ENCODE assay signal across 1 cellular context in genomic region chr2:27582695-27583389, GRCh38.
TF ChIP-seq lines count a peak whose summit lies in the region.

ZNF512 (plus strand) TSS chr2:27583042; CDS start chr2:27583113, 71 bp downstream.

TF ChIP-seq in K562, 482 proteins besides CTCF, POLR2A, EP300 and RAD21 (continued from another document and continues in another):
- TF ChIP-seq CUX1 (CRISPR knock-in tag; IDR thresholded peaks at IDR 0.05): no peak
- TF ChIP-seq ATF1 (CRISPR knock-in tag; IDR thresholded peaks at IDR 0.05): no peak
- peak; percentile 67 for TF ChIP-seq ATF1 (tag; IDR thresholded peaks at IDR 0.05)
- TF ChIP-seq ZNF407 (IDR thresholded peaks at IDR 0.05; ENCODE audit: low read depth): no peak
- no peak for TF ChIP-seq ZNF133 (CRISPR knock-in tag; IDR thresholded peaks at IDR 0.05)
- no peak for TF ChIP-seq HNRNPK (IDR thresholded peaks at IDR 0.05; ENCODE audit: low read depth, low read length, poor library complexity, severe bottlenecking)
- TF ChIP-seq SUPT5H (IDR thresholded peaks at IDR 0.05): peak; percentile 89
- no peak for TF ChIP-seq RBM25 (IDR thresholded peaks at IDR 0.05; ENCODE audit: low read depth, low read length, severe bottlenecking)
- no peak for TF ChIP-seq ZZZ3 (IDR thresholded peaks at IDR 0.05)
- no peak for TF ChIP-seq TARDBP (IDR thresholded peaks at IDR 0.05)
- TF ChIP-seq CREB3L1 (IDR thresholded peaks at IDR 0.05; ENCODE audit: borderline replicate concordance, low read depth): 0 out of 2 replicates have a peak, but pooled peaks have one; percentile 36
- TF ChIP-seq RBM14 (IDR thresholded peaks at IDR 0.05; ENCODE audit: borderline replicate concordance, insufficient read depth, low read depth, low read length): no peak
- TF ChIP-seq NRF1 (conservative IDR thresholded peaks at IDR 0.05 in 1 of 2, IDR thresholded peaks at IDR 0.05 in 1 of 2): peak; percentile 34 to 50; a peak in 2 of 4 replicates
- no peak for TF ChIP-seq ZNF57 (CRISPR knock-in tag; IDR thresholded peaks at IDR 0.05)
- TF ChIP-seq CCNT2 (IDR thresholded peaks at IDR 0.05; ENCODE audit: borderline replicate concordance, extremely low read depth, insufficient read length, low read depth, low read length): peak; percentile 39
- TF ChIP-seq KLF10 (CRISPR knock-in tag; IDR thresholded peaks at IDR 0.05): no peak
- TF ChIP-seq ZSCAN29 (IDR thresholded peaks at IDR 0.05): 0 out of 2 replicates have a peak, but pooled peaks have one; percentile 77
- no peak for TF ChIP-seq MECOM (CRISPR knock-in tag; IDR thresholded peaks at IDR 0.05)
- TF ChIP-seq KLF1 (tag; IDR thresholded peaks at IDR 0.05): peak; percentile 75; the same call in 1 of the 2 replicates
- peak; percentile 68; the same call in 1 of the 2 replicates for TF ChIP-seq ETS1 (conservative IDR thresholded peaks at IDR 0.05; ENCODE audit: control insufficient read depth, low read depth, low read length)
- TF ChIP-seq FUS (optimal IDR thresholded peaks at IDR 0.05; ENCODE audit: low read depth, low read length): no peak
- no peak for TF ChIP-seq NR0B1 (IDR thresholded peaks at IDR 0.05; ENCODE audit: partially characterized antibody)
- TF ChIP-seq TAF7 (tag; IDR thresholded peaks at IDR 0.05): peak; percentile 45; the same call in 1 of the 2 replicates
- TF ChIP-seq ZNF217 (CRISPR knock-in tag; IDR thresholded peaks at IDR 0.05): no peak
- TF ChIP-seq BRF1 (IDR thresholded peaks at IDR 0.05; ENCODE audit: borderline replicate concordance, extremely low read depth, insufficient read length): no peak
- no peak for TF ChIP-seq TRIM25 (IDR thresholded peaks at IDR 0.05; ENCODE audit: borderline replicate concordance)
- peak; percentile 13 for TF ChIP-seq NEUROD1 (IDR thresholded peaks at IDR 0.05; ENCODE audit: borderline replicate concordance, low read depth, low read length, partially characterized antibody)
- TF ChIP-seq SIN3A (IDR thresholded peaks at IDR 0.05; ENCODE audit: borderline replicate concordance in 2 of 2, control insufficient read depth in 1 of 2, low read depth in 2 of 2, low read length in 2 of 2): peak; percentile 81 to 85; a peak in 2 of 4 replicates
- no peak for TF ChIP-seq IRF2 (CRISPR knock-in tag; IDR thresholded peaks at IDR 0.05)
- no peak for TF ChIP-seq ZNF507 (tag; conservative IDR thresholded peaks at IDR 0.05)
- TF ChIP-seq ADNP (tag; IDR thresholded peaks at IDR 0.05): no peak
- TF ChIP-seq KDM4B (IDR thresholded peaks at IDR 0.05; ENCODE audit: borderline replicate concordance in 2 of 2, low read depth in 1 of 2): 0 out of 4 replicates have a peak, but pooled peaks of 1 of the 2 experiments have one; percentile 57
- TF ChIP-seq HLTF (IDR thresholded peaks at IDR 0.05): 0 out of 2 replicates have a peak, but pooled peaks have one; percentile 34
- TF ChIP-seq ATF7 (IDR thresholded peaks at IDR 0.05): peak; percentile 35; the same call in 1 of the 2 replicates
- peak; percentile 75 to 89; a peak in 3 of 4 replicates for TF ChIP-seq MAZ (CRISPR knock-in tag; conservative IDR thresholded peaks at IDR 0.05 in 1 of 2, IDR thresholded peaks at IDR 0.05 in 1 of 2)
- 0 out of 2 replicates have a peak, but pooled peaks have one; percentile 51 for TF ChIP-seq TGIF2 (CRISPR knock-in tag; IDR thresholded peaks at IDR 0.05)
- peak; percentile 94 for TF ChIP-seq SPI1 (IDR thresholded peaks at IDR 0.05; ENCODE audit: borderline replicate concordance, low read depth, low read length)
- TF ChIP-seq ELK3 (CRISPR knock-in tag; IDR thresholded peaks at IDR 0.05): no peak
- TF ChIP-seq POLR2B (IDR thresholded peaks at IDR 0.05; ENCODE audit: low read depth, partially characterized antibody): peak; percentile 78
- 0 out of 2 replicates have a peak, but pooled peaks have one; percentile 42 for TF ChIP-seq ZNF644 (tag; IDR thresholded peaks at IDR 0.05; ENCODE audit: low read depth)
- TF ChIP-seq DACH1 (IDR thresholded peaks at IDR 0.05; ENCODE audit: partially characterized antibody): no peak
- TF ChIP-seq SMARCA5 (IDR thresholded peaks at IDR 0.05): no peak
- no peak for TF ChIP-seq SMAD1 (IDR thresholded peaks at IDR 0.05; ENCODE audit: low read depth, low read length, partially characterized antibody)
- peak; percentile 47; the same call in 1 of the 2 replicates for TF ChIP-seq NBN (IDR thresholded peaks at IDR 0.05; ENCODE audit: low read depth)
- no peak for TF ChIP-seq ZNF354B (CRISPR knock-in tag; IDR thresholded peaks at IDR 0.05)
